In genomic region chr2:80058562-80058961, GRCh38 we compare ENCODE assay signal across 22 cellular contexts.
"Had no signal": no experiment of that assay in that cellular context is flagged by ENCODE, and none has a peak within 500 bp of the region (broad histone marks: within the 10 kb centered on the region; RNA-seq: fewer than 3 reads in every experiment).

No MANE protein-coding gene starts in this region.

- H3K27me3 ChIP-seq: body of pancreas, cardiac muscle cell, neutrophil, ovary, right atrium auricular region, spleen, testis, uterus had no signal

- H3K9me3 ChIP-seq: body of pancreas, heart right ventricle, left ventricle myocardium inferior, neutrophil, ovary, psoas muscle, right atrium auricular region, spleen, testis, uterus had no signal

- H3K27ac ChIP-seq: body of pancreas, cardiac muscle cell, epithelial cell of prostate, heart right ventricle, left ventricle myocardium inferior, neutrophil, ovary, psoas muscle, right atrium auricular region, spleen, testis, uterus had no signal

- H3K4me3 Mint-ChIP-seq: activated CD4-positive, alpha-beta memory T cell treated with anti-CD3 and anti-CD28 coated beads, Interleukin-2, amount 10 ng/mL, durations not matched to agents 7 days and 5 days; activated naive CD4-positive, alpha-beta T cell treated with anti-CD3 and anti-CD28 coated beads for 36 hours; activated naive CD8-positive, alpha-beta T cell treated with anti-CD3 and anti-CD28 coated beads, Interleukin-2, amount 10 ng/mL, durations not matched to agents 7 days and 5 days; activated T-cell treated with anti-CD3 and anti-CD28 coated beads, Interleukin-2, amount 50 U/mL, for 72 hours; natural killer cell treated with Interleukin-12 subunit alpha and Interleukin-12 subunit beta and Interleukin-15 and Interleukin-18, amount 100 ng/mL, for 72 hours had no signal

- H3K36me3 Mint-ChIP-seq: activated naive CD8-positive, alpha-beta T cell treated with anti-CD3 and anti-CD28 coated beads, Interleukin-2, amount 10 ng/mL, durations not matched to agents 7 days and 5 days; natural killer cell treated with Interleukin-12 subunit alpha and Interleukin-12 subunit beta and Interleukin-15 and Interleukin-18, amount 100 ng/mL, for 72 hours had no signal

- H3K27ac Mint-ChIP-seq: activated CD4-positive, alpha-beta memory T cell treated with anti-CD3 and anti-CD28 coated beads, Interleukin-2, amount 10 ng/mL, durations not matched to agents 7 days and 5 days; activated naive CD4-positive, alpha-beta T cell treated with anti-CD3 and anti-CD28 coated beads for 36 hours; activated naive CD8-positive, alpha-beta T cell treated with anti-CD3 and anti-CD28 coated beads, Interleukin-2, amount 10 ng/mL, durations not matched to agents 7 days and 5 days; activated T-cell treated with anti-CD3 and anti-CD28 coated beads, Interleukin-2, amount 50 U/mL, for 72 hours; natural killer cell treated with Interleukin-12 subunit alpha and Interleukin-12 subunit beta and Interleukin-15 and Interleukin-18, amount 100 ng/mL, for 72 hours had no signal

- H3K9me3 Mint-ChIP-seq: activated CD4-positive, alpha-beta memory T cell treated with anti-CD3 and anti-CD28 coated beads, Interleukin-2, amount 10 ng/mL, durations not matched to agents 7 days and 5 days; activated naive CD4-positive, alpha-beta T cell treated with anti-CD3 and anti-CD28 coated beads for 36 hours; activated naive CD8-positive, alpha-beta T cell treated with anti-CD3 and anti-CD28 coated beads, Interleukin-2, amount 10 ng/mL, durations not matched to agents 7 days and 5 days had no signal

- H3K27me3 Mint-ChIP-seq: activated CD4-positive, alpha-beta memory T cell treated with anti-CD3 and anti-CD28 coated beads, Interleukin-2, amount 10 ng/mL, durations not matched to agents 7 days and 5 days; activated naive CD8-positive, alpha-beta T cell treated with anti-CD3 and anti-CD28 coated beads, Interleukin-2, amount 10 ng/mL, durations not matched to agents 7 days and 5 days; natural killer cell treated with Interleukin-12 subunit alpha and Interleukin-12 subunit beta and Interleukin-15 and Interleukin-18, amount 100 ng/mL, for 72 hours had no signal

- DNase-seq: activated CD4-positive, alpha-beta memory T cell treated with anti-CD3 and anti-CD28 coated beads, Interleukin-2, amount 10 ng/mL, durations not matched to agents 7 days and 5 days; activated CD4-positive, alpha-beta T cell treated with anti-CD3 and anti-CD28 coated beads for 48 hours; activated effector memory CD4-positive, alpha-beta T cell treated with Interleukin-2 at 50 U/mL for 16 hours; activated naive CD4-positive, alpha-beta T cell treated with anti-CD3 and anti-CD28 coated beads for 36 hours; activated naive CD8-positive, alpha-beta T cell treated with anti-CD3 and anti-CD28 coated beads, Interleukin-2, amount 10 ng/mL, durations not matched to agents 7 days and 5 days; activated T-cell treated with anti-CD3 and anti-CD28 coated beads, Interleukin-2, amount 50 U/mL, for 72 hours; body of pancreas; heart right ventricle; left ventricle myocardium inferior; ovary; psoas muscle; spleen; stimulated activated CD4-positive, alpha-beta T cell treated with anti-CD3 and anti-CD28 coated beads, Interleukin-4, amount 100 ng/mL, for 1 hour; stimulated activated naive CD4-positive, alpha-beta T cell; testis; trophoblast cell; uterus had no signal

- H3K4me1 Mint-ChIP-seq: activated CD4-positive, alpha-beta memory T cell treated with anti-CD3 and anti-CD28 coated beads, Interleukin-2, amount 10 ng/mL, durations not matched to agents 7 days and 5 days; activated naive CD8-positive, alpha-beta T cell treated with anti-CD3 and anti-CD28 coated beads, Interleukin-2, amount 10 ng/mL, durations not matched to agents 7 days and 5 days had no signal

- H3K36me3 ChIP-seq: cardiac muscle cell, heart right ventricle, left ventricle myocardium inferior, neutrophil, ovary, right atrium auricular region, spleen, uterus had no signal

- H3K4me1 ChIP-seq: body of pancreas, heart right ventricle, left ventricle myocardium inferior, psoas muscle, right atrium auricular region, spleen, testis, uterus had no signal

- H3K4me3 ChIP-seq: body of pancreas, cardiac muscle cell, heart right ventricle, left ventricle myocardium inferior, ovary, psoas muscle, right atrium auricular region, spleen, testis, uterus had no signal
